ENCODE assay signal across 20 cellular contexts in the genomic region with DNA sequence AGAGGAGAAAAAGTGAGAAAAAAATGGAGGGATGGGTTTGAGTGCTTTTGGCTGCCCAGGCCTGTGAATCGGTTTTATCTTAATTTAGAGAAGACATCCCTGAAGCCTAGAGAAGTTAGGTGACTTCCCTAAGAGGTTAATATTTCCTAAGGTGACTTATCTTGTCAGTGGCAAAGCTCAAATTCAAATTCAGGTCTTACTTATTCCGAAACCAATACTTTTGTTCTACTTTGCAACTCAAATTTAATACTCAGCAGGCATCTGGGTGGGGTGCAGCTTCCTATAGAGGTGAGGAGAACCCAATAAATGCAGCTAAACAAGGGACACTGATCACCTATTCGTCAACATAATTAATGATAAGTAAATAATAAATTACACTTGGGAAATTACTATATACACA. TPM values are rescaled to one million over a fixed set of nuclear protein-coding genes. Genes with fewer than 3 reads are reported as not detected.
DNase-seq lines count a peak whose midpoint lies in the region; ATAC-seq, FAIRE-seq and TF ChIP-seq lines count a peak whose summit lies in the region.
"Had no signal": no experiment of that assay in that cellular context is flagged by ENCODE, and none has a peak within 500 bp of the region (broad histone marks: within the 10 kb centered on the region; RNA-seq: fewer than 3 reads in every experiment).

No MANE protein-coding gene starts in this region.

- H3K4me1 ChIP-seq in osteoblast (ENCODE audit: insufficient read depth, low read length) = no peaks in the 10 kb centered on the region
- H3K4me1 ChIP-seq in heart left ventricle = peaks cover 0 to 17% (median 0%) of the 10 kb centered on the region in 12 donors
- H3K4me1 ChIP-seq: foreskin keratinocyte, tibial nerve had no signal

- FAIRE-seq in GM19239 (lab: Jason Lieb, UNC) = peak; percentile 89
- FAIRE-seq: RCC 7860 had no signal

- H3K27ac ChIP-seq in osteoblast (ENCODE audit: low read depth, low read length) (no peak overlapping the region), heart left ventricle (no peak overlapping the region)
- H3K27ac ChIP-seq: brain microvascular endothelial cell, foreskin keratinocyte, GM23248, tibial nerve had no signal

- ATAC-seq in GM21737 (IDR thresholded peaks at IDR 0.05; ENCODE audit: unreplicated experiment) (peak; percentile 58), HG03095 (IDR thresholded peaks at IDR 0.05; ENCODE audit: unreplicated experiment) (peak; percentile 41), heart left ventricle (no peak)
- ATAC-seq: effector memory CD8-positive, alpha-beta T cell; foreskin keratinocyte; T-helper 17 cell had no signal

- no peak for TF ChIP-seq POLR2A in heart left ventricle (IDR thresholded peaks at IDR 0.05)

- DNase-seq in GM19239 (ENCODE audit: insufficient read length, low spot score) (no peak), osteoblast (ENCODE audit: insufficient read length, low spot score, missing footprints) (peak; percentile 5), amygdala (lab: John Stamatoyannopoulos, UW) (no peak), heart left ventricle (no peak)
- no peak for DNase-seq in stimulated activated naive CD4-positive, alpha-beta T cell (lab: John Stamatoyannopoulos, UW)
- DNase-seq: activated CD4-positive, alpha-beta T cell treated with anti-CD3 and anti-CD28 coated beads, Interleukin-2, amount 50 U/mL, for 4 hours; activated effector memory CD4-positive, alpha-beta T cell treated with Interleukin-2 at 50 U/mL for 16 hours; brain microvascular endothelial cell; effector memory CD8-positive, alpha-beta T cell; foreskin keratinocyte; GM23248; midbrain; NCI-H1105 treated with DMSO at 0.1 percent for 48 hours; NCI-H446 treated with DMSO at 0.1 percent for 48 hours; occipital lobe; T-helper 17 cell had no signal

- H3K36me3 ChIP-seq in osteoblast (ENCODE audit: insufficient read depth, low read length) = no peaks in the 10 kb centered on the region
- H3K36me3 ChIP-seq in heart left ventricle = no peaks in the 10 kb centered on the region
- H3K36me3 ChIP-seq: brain microvascular endothelial cell, tibial nerve had no signal

- no peak overlapping the region for H3K4me2 ChIP-seq in osteoblast (ENCODE audit: insufficient read depth, low read length)

- no peaks in the 10 kb centered on the region for H3K79me2 ChIP-seq in osteoblast (ENCODE audit: insufficient read depth, low read length)

- no peaks in the 10 kb centered on the region for H4K20me1 ChIP-seq in osteoblast (ENCODE audit: insufficient read depth, low read length)

- H3K27me3 ChIP-seq in osteoblast (ENCODE audit: insufficient read depth, low read length) (no peaks in the 10 kb centered on the region), heart left ventricle (no peaks in the 10 kb centered on the region)
- H3K27me3 ChIP-seq: brain microvascular endothelial cell, foreskin keratinocyte, tibial nerve had no signal

- TF ChIP-seq CTCF in osteoblast (IDR thresholded peaks at IDR 0.05; ENCODE audit: extremely low read depth, low read depth, low read length) = no peak
- no peak for TF ChIP-seq CTCF in heart left ventricle (IDR thresholded peaks at IDR 0.05)

- intact Hi-C loops in heart left ventricle (cut with DNase I) = no loop called here

- WGBS in heart left ventricle, 4 donors = 80 to 86% (median 82%) methylated on average over 3 of the region's 3 CpGs

- H3K4me3 ChIP-seq in osteoblast (ENCODE audit: insufficient read depth, low read length) (no peak overlapping the region), heart left ventricle (no peak overlapping the region)
- H3K4me3 ChIP-seq: GM23248, tibial nerve had no signal

- H2AFZ ChIP-seq in osteoblast (ENCODE audit: low read length) = no peak overlapping the region
- H2AFZ ChIP-seq: GM23248 had no signal

- no peaks in the 10 kb centered on the region for H3K9me3 ChIP-seq in osteoblast (ENCODE audit: low read depth, low read length)
- no peaks in the 10 kb centered on the region for H3K9me3 ChIP-seq in heart left ventricle
- H3K9me3 ChIP-seq: tibial nerve had no signal

RNA-seq across cellular contexts. Expression of a gene that starts 54.9 kb away (rescaled TPM):
- total RNA-seq in osteoblast (under 0.01 TPM in 2 replicates), heart left ventricle (1 to 10 TPM in 3 of 9 donors, under 1 TPM in 6; 0.49 to 2.2 (median 0.95) TPM)
- under 1 TPM; 0.42 to 0.54 TPM for polyA plus RNA-seq in heart left ventricle
- total RNA-seq: foreskin keratinocyte, T-helper 17 cell had no signal
- polyA plus RNA-seq: foreskin keratinocyte had no signal

Comparison
In these comparisons a context has a peak if more than half of its experiments do, and no peak if none do; other contexts are left out.
1. ATAC-seq: peak in GM21737 (single experiment) and HG03095 (single experiment); none in heart left ventricle (0 of 4).